In genomic region chr2:23413641-23414040, GRCh38 we compare ENCODE assay signal across 22 cellular contexts.
"Had no signal": no experiment of that assay in that cellular context is flagged by ENCODE, and none has a peak within 500 bp of the region (broad histone marks: within the 10 kb centered on the region; RNA-seq: fewer than 3 reads in every experiment).

No MANE protein-coding gene starts in this region.

- H3K9ac ChIP-seq: parathyroid adenoma had no signal

- H3K4me1 Mint-ChIP-seq: immature natural killer cell, naive B cell had no signal

- H2AFZ ChIP-seq: parathyroid adenoma had no signal

- H3K4me3 ChIP-seq: lung, prostate gland, tibial nerve, upper lobe of right lung, vagina had no signal

- H3K4me1 ChIP-seq: parathyroid adenoma, prostate gland, upper lobe of right lung had no signal

- H3K9me3 ChIP-seq: prostate gland, tibial nerve, upper lobe of right lung, vagina had no signal

- H3K36me3 ChIP-seq: prostate gland, tibial nerve, upper lobe of right lung, vagina had no signal

- H3K27me3 ChIP-seq: foreskin keratinocyte, tibial nerve, upper lobe of right lung, vagina had no signal

- ATAC-seq: foreskin keratinocyte, left colon, left ventricle myocardium superior, sciatic nerve, upper lobe of right lung had no signal

- H3K4me3 Mint-ChIP-seq: endodermal cell, immature natural killer cell, naive B cell, neural crest cell had no signal

- DNase-seq: cerebellar nuclear complex; dermis blood vessel endothelial cell; effector CD4-positive, alpha-beta T cell; endodermal cell; erythroblast; foreskin keratinocyte; immature natural killer cell; kidney; left colon; left ventricle myocardium superior; mesendoderm; naive B cell; stimulated activated CD4-positive, alpha-beta T cell treated with anti-CD3 and anti-CD28 coated beads, Interleukin-12 subunit alpha, Interleukin-12 subunit beta, amount 100 ng/mL, for 4 hours; stimulated activated naive CD4-positive, alpha-beta T cell treated with Interleukin-2 at 50 U/mL for 16 hours; upper lobe of right lung had no signal

- H3K27ac Mint-ChIP-seq: endodermal cell, immature natural killer cell, naive B cell had no signal

- H3K27ac ChIP-seq: foreskin keratinocyte, parathyroid adenoma, prostate gland, upper lobe of right lung, vagina had no signal

- H3K9me3 Mint-ChIP-seq: endodermal cell, neural crest cell had no signal

- H3K36me3 Mint-ChIP-seq: immature natural killer cell, naive B cell had no signal
